In the genomic region with DNA sequence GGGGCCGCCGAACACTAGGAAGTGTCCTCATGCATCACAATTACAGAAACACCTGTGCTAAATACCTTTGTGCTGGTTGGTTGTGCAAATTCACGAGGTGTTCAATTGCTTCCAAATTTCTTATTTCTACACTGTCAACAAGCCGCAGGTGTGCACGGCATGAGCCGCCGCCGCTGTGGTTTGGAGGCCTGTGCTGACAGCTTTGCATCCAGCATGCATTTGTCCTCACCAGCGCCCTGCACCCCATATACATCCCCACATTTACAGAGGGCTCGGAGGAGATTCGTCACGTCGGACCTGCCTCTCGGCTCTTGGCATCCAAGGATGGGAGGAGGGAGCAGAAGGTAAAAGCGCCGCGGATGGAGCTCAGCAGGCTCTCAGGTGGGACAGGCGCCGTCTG, we compare ENCODE assay signal across 23 cellular contexts.
"Had no signal": no experiment of that assay in that cellular context is flagged by ENCODE, and none has a peak within 500 bp of the region (broad histone marks: within the 10 kb centered on the region; RNA-seq: fewer than 3 reads in every experiment).

No MANE protein-coding gene starts in this region.

- H3K27me3 ChIP-seq: foreskin keratinocyte had no signal

- H3K27me3 Mint-ChIP-seq: memory B cell had no signal

- DNase-seq: dermis blood vessel endothelial cell; dorsolateral prefrontal cortex; effector CD4-positive, alpha-beta T cell; effector memory CD4-positive, alpha-beta T cell; erythroblast; foreskin keratinocyte; heart left ventricle; hypothalamus; left cardiac atrium; left lung; left ventricle myocardium superior; lower lobe of right lung; mammary epithelial cell; midbrain; mucosa of descending colon; naive B cell; naive thymus-derived CD8-positive, alpha-beta T cell had no signal

- ATAC-seq: esophagus mucosa; foreskin keratinocyte; gastroesophageal sphincter; heart left ventricle; left cardiac atrium; left lung; left ventricle myocardium superior; lower lobe of right lung; mucosa of descending colon; naive thymus-derived CD8-positive, alpha-beta T cell had no signal

- H3K4me1 Mint-ChIP-seq: memory B cell; naive B cell; naive thymus-derived CD8-positive, alpha-beta T cell had no signal

- H3K27ac ChIP-seq: coronary artery, dorsolateral prefrontal cortex, epithelial cell of prostate, foreskin keratinocyte, gastroesophageal sphincter, heart left ventricle, hepatocyte, left lung, lower lobe of right lung had no signal

- H3K36me3 ChIP-seq: gastroesophageal sphincter, heart left ventricle, left lung, lower lobe of right lung had no signal

- H3K27ac Mint-ChIP-seq: memory B cell; naive B cell; naive thymus-derived CD8-positive, alpha-beta T cell had no signal

- H3K4me1 ChIP-seq: foreskin keratinocyte, gastroesophageal sphincter, heart left ventricle, left lung, lower lobe of right lung had no signal

- H3K4me3 ChIP-seq: coronary artery, dorsolateral prefrontal cortex, gastroesophageal sphincter, heart left ventricle, hepatocyte, left lung, lower lobe of right lung, mucosa of descending colon had no signal

- H3K9me3 ChIP-seq: gastroesophageal sphincter, heart left ventricle, left lung, lower lobe of right lung, mucosa of descending colon had no signal

- H3K36me3 Mint-ChIP-seq: memory B cell; naive B cell; naive thymus-derived CD8-positive, alpha-beta T cell had no signal

- H3K4me3 Mint-ChIP-seq: memory B cell; naive B cell; naive thymus-derived CD8-positive, alpha-beta T cell had no signal
